ENCODE assay signal across 8 cellular contexts in genomic region chr17:81096741-81097133, GRCh38.
DNase-seq lines count a peak whose midpoint lies in the region; ATAC-seq and TF ChIP-seq lines count a peak whose summit lies in the region.

No MANE protein-coding gene starts in this region.

- ATAC-seq in HCT116 (no peak), HG02763 (IDR thresholded peaks at IDR 0.05; ENCODE audit: unreplicated experiment) (no peak), GM19324 (IDR thresholded peaks at IDR 0.05; ENCODE audit: low FRiP score, unreplicated experiment) (no peak), GM18519 (IDR thresholded peaks at IDR 0.05; ENCODE audit: low FRiP score, unreplicated experiment) (no peak)

- POLR2A ChIA-PET in HCT116 (lab: Charles Lee), result no interaction called here

- H3K4me3 ChIP-seq in HCT116 (replicated peaks in 1 of 2; ENCODE audit: low read depth in 1 of 2, low read length in 2 of 2) (peak overlapping the region in 1 of 2 experiments; percentile 53; a peak in 2 of 4 replicates), hepatocyte (no peak overlapping the region), skeletal muscle satellite cell (ENCODE audit: low read length) (peak overlapping the region; percentile 65)

- H3K9me2 ChIP-seq in HCT116 (ENCODE audit: insufficient read depth), result no peaks in the 10 kb centered on the region
- H3K9me2 ChIP-seq in hepatocyte (replicated peaks; ENCODE audit: insufficient read depth), result no peaks in the 10 kb centered on the region

- RAD21 ChIA-PET in HCT116 (lab: Charles Lee; ENCODE audit: low non-redundant PET in 1 of 2, low total read pairs in 2 of 2, uncharacterized antibody in 2 of 2, unreplicated experiment in 2 of 2), result interaction anchor here in 1 of 2 experiments (1.2 kb wide), 1 partner anchor 73 kb away, joined by 6 read pairs; no protein-coding TSS in a partner anchor

- H3K4me1 ChIP-seq in HCT116 (ENCODE audit: control insufficient read depth in 1 of 2, insufficient read depth in 2 of 2, low read length in 2 of 2) (peaks cover 71 to 85% of the 10 kb centered on the region in 2 experiments), hepatocyte (ENCODE audit: insufficient read depth) (peaks cover 52% of the 10 kb centered on the region), skeletal muscle satellite cell (ENCODE audit: control insufficient read depth, insufficient read depth, low read length) (peaks cover 46% of the 10 kb centered on the region)

- H3K9me3 Mint-ChIP-seq in activated T-helper 1 cell treated with anti-CD3 and anti-CD28 coated beads, Interleukin-12 subunit alpha, Interleukin-12 subunit beta, Interleukin-2, Interleukin-4 antibody, amounts not matched to agents 30 ng/mL and 10 ng/mL and 1 ng/mL, durations not matched to agents 14 hours and 24 hours and 36 hours, result no peaks in the 10 kb centered on the region

- H3K9me3 ChIP-seq in HCT116 (ENCODE audit: control insufficient read depth in 1 of 2, insufficient read depth in 1 of 2, low read depth in 1 of 2, low read length in 2 of 2) (no peaks in the 10 kb centered on the region), hepatocyte (ENCODE audit: low read depth) (no peaks in the 10 kb centered on the region), skeletal muscle satellite cell (replicated peaks; ENCODE audit: low read length) (no peaks in the 10 kb centered on the region)

- TF ChIP-seq CTCF in HCT116 (IDR thresholded peaks at IDR 0.05 in 2 of 3, conservative IDR thresholded peaks at IDR 0.05 in 1 of 3; ENCODE audit: borderline replicate concordance in 1 of 3, insufficient read depth in 1 of 3, low read depth in 2 of 3, low read length in 2 of 3), result no peak
- no peak for TF ChIP-seq CTCF in hepatocyte (IDR thresholded peaks at IDR 0.05; ENCODE audit: poor library complexity)

- no peak overlapping the region for H2AFZ ChIP-seq in HCT116 (ENCODE audit: low read depth, low read length, poor library complexity, severe bottlenecking)
- no peak overlapping the region for H2AFZ ChIP-seq in hepatocyte

- TF ChIP-seq RAD21 in HCT116 (IDR thresholded peaks at IDR 0.05; ENCODE audit: low read depth), result no peak

- peak overlapping the region; percentile 16 for H3K27ac Mint-ChIP-seq in activated T-helper 1 cell treated with anti-CD3 and anti-CD28 coated beads, Interleukin-12 subunit alpha, Interleukin-12 subunit beta, Interleukin-2, Interleukin-4 antibody, amounts not matched to agents 30 ng/mL and 10 ng/mL and 1 ng/mL, durations not matched to agents 14 hours and 24 hours and 36 hours

- H3K4me2 ChIP-seq in HCT116 (ENCODE audit: low read length), result peak overlapping the region; percentile 94
- peak overlapping the region; percentile 82 for H3K4me2 ChIP-seq in hepatocyte
- H3K4me2 ChIP-seq in skeletal muscle satellite cell (ENCODE audit: low read length), result peak overlapping the region; percentile 86

- WGBS in hepatocyte (ENCODE audit: low lambda C conversion rate, missing lambda C conversion rate), result 88% methylated on average over 7 of the region's 7 CpGs

- H4K20me1 ChIP-seq in HCT116 (ENCODE audit: insufficient read depth), result no peaks in the 10 kb centered on the region
- H4K20me1 ChIP-seq in hepatocyte (ENCODE audit: insufficient read depth, poor library complexity, severe bottlenecking), result no peaks in the 10 kb centered on the region

- CTCF ChIA-PET in HCT116 (lab: Charles Lee), result interaction anchor here (0.7 to 3.5 kb wide), 5 partner anchors 18 to 108 kb away, joined by 3 to 34 read pairs (median 4); no protein-coding TSS in a partner anchor

- intact Hi-C loops in HCT116 (cut with micrococcal nuclease), result no loop called here
- intact Hi-C loops in activated T-helper 1 cell treated with anti-CD3 and anti-CD28 coated beads, Interleukin-12 subunit alpha, Interleukin-12 subunit beta, Interleukin-2, Interleukin-4 antibody, amounts not matched to agents 30 ng/mL and 10 ng/mL and 1 ng/mL, durations not matched to agents 14 hours and 24 hours and 36 hours (cut with micrococcal nuclease), result no loop called here

- peaks cover 0 to 24% of the 10 kb centered on the region in 2 experiments; a peak in 2 of 4 replicates for H3K36me3 ChIP-seq in HCT116 (ENCODE audit: control insufficient read depth in 1 of 2, insufficient read depth in 2 of 2, low read length in 2 of 2)
- no peaks in the 10 kb centered on the region for H3K36me3 ChIP-seq in hepatocyte (replicated peaks; ENCODE audit: insufficient read depth, low read depth)
- H3K36me3 ChIP-seq in skeletal muscle satellite cell (ENCODE audit: insufficient read depth, low read length), result peaks cover 8% of the 10 kb centered on the region

- H3K79me2 ChIP-seq in HCT116 (ENCODE audit: insufficient read depth, low read length), result peaks cover 13% of the 10 kb centered on the region; the same call in 1 of the 2 replicates
- no peaks in the 10 kb centered on the region for H3K79me2 ChIP-seq in hepatocyte

- no TSS peak for BruUV-seq in HCT116 (replicated peaks; lab: Mats Ljungman, UMichigan)

- peaks cover 8% of the 10 kb centered on the region for H3K27me3 Mint-ChIP-seq in activated T-helper 1 cell treated with anti-CD3 and anti-CD28 coated beads, Interleukin-12 subunit alpha, Interleukin-12 subunit beta, Interleukin-2, Interleukin-4 antibody, amounts not matched to agents 30 ng/mL and 10 ng/mL and 1 ng/mL, durations not matched to agents 14 hours and 24 hours and 36 hours (ENCODE audit: insufficient read depth)

- DNase-seq in HCT116 (ENCODE audit: low read depth, low spot score) (no peak), hepatocyte (ENCODE audit: low spot score) (no peak)
- no peak for DNase-seq in activated T-helper 1 cell treated with anti-CD3 and anti-CD28 coated beads, Interleukin-12 subunit alpha, Interleukin-12 subunit beta, Interleukin-2, Interleukin-4 antibody, amounts not matched to agents 30 ng/mL and 10 ng/mL and 1 ng/mL, durations not matched to agents 14 hours and 24 hours and 36 hours (ENCODE audit: low spot score)
- no peak for DNase-seq in stimulated activated CD4-positive, alpha-beta T cell treated with anti-CD3 and anti-CD28 coated beads, Interleukin-4, amount 100 ng/mL, for 24 hours

- H3K9ac ChIP-seq in HCT116 (ENCODE audit: low read length) (peak overlapping the region; percentile 72), skeletal muscle satellite cell (ENCODE audit: low read depth, low read length) (peak overlapping the region; percentile 77)

- no peaks in the 10 kb centered on the region for H3K27me3 ChIP-seq in HCT116 (ENCODE audit: insufficient read depth, low read length)
- H3K27me3 ChIP-seq in hepatocyte, result no peaks in the 10 kb centered on the region
- no peaks in the 10 kb centered on the region for H3K27me3 ChIP-seq in skeletal muscle satellite cell (ENCODE audit: control insufficient read depth, insufficient read depth, low read length)

- no peak for TF ChIP-seq POLR2A in HCT116 (IDR thresholded peaks at IDR 0.05; ENCODE audit: borderline replicate concordance, extremely low read depth, insufficient read depth, insufficient read length)

- no peaks in the 10 kb centered on the region for H3K36me3 Mint-ChIP-seq in activated T-helper 1 cell treated with anti-CD3 and anti-CD28 coated beads, Interleukin-12 subunit alpha, Interleukin-12 subunit beta, Interleukin-2, Interleukin-4 antibody, amounts not matched to agents 30 ng/mL and 10 ng/mL and 1 ng/mL, durations not matched to agents 14 hours and 24 hours and 36 hours (ENCODE audit: low read depth)

- H3K27ac ChIP-seq in HCT116 (ENCODE audit: low read depth, low read length), result peak overlapping the region; percentile 95
- H3K27ac ChIP-seq in hepatocyte, result peak overlapping the region; percentile 60

- peaks cover 19% of the 10 kb centered on the region for H3K4me1 Mint-ChIP-seq in activated T-helper 1 cell treated with anti-CD3 and anti-CD28 coated beads, Interleukin-12 subunit alpha, Interleukin-12 subunit beta, Interleukin-2, Interleukin-4 antibody, amounts not matched to agents 30 ng/mL and 10 ng/mL and 1 ng/mL, durations not matched to agents 14 hours and 24 hours and 36 hours (ENCODE audit: low read depth)

- H3K4me3 Mint-ChIP-seq in activated T-helper 1 cell treated with anti-CD3 and anti-CD28 coated beads, Interleukin-12 subunit alpha, Interleukin-12 subunit beta, Interleukin-2, Interleukin-4 antibody, amounts not matched to agents 30 ng/mL and 10 ng/mL and 1 ng/mL, durations not matched to agents 14 hours and 24 hours and 36 hours, result no peak overlapping the region

TF ChIP-seq in HCT116, 20 proteins besides CTCF, POLR2A, EP300 and RAD21 (continues in another document):
- no peak for TF ChIP-seq MAX (IDR thresholded peaks at IDR 0.05)
- no peak for TF ChIP-seq ELF1 (IDR thresholded peaks at IDR 0.05; ENCODE audit: borderline replicate concordance, low read depth)
- no peak for TF ChIP-seq ZFX (IDR thresholded peaks at IDR 0.05)
- no peak for TF ChIP-seq EZH2 (IDR thresholded peaks at IDR 0.05)
- no peak for TF ChIP-seq TCF7L2 (IDR thresholded peaks at IDR 0.05; ENCODE audit: borderline replicate concordance, extremely low read depth, insufficient read depth, insufficient read length)
- TF ChIP-seq YY1 (IDR thresholded peaks at IDR 0.05; ENCODE audit: extremely low read depth, insufficient replicate concordance, low read depth, low read length), result no peak
- TF ChIP-seq SRF (IDR thresholded peaks at IDR 0.05; ENCODE audit: low read depth), result no peak
- TF ChIP-seq POLR2AphosphoS5 (IDR thresholded peaks at IDR 0.05; ENCODE audit: low read depth, low read length), result no peak
- TF ChIP-seq EZH2phosphoT487 (IDR thresholded peaks at IDR 0.05; ENCODE audit: borderline replicate concordance), result no peak
- no peak for TF ChIP-seq EGR1 (IDR thresholded peaks at IDR 0.05; ENCODE audit: low read depth)
- TF ChIP-seq SIN3A (IDR thresholded peaks at IDR 0.05; ENCODE audit: low read depth), result no peak
- TF ChIP-seq ZBTB33 (IDR thresholded peaks at IDR 0.05; ENCODE audit: extremely low read depth, insufficient replicate concordance, low read length), result no peak
- no peak for TF ChIP-seq CEBPB (IDR thresholded peaks at IDR 0.05; ENCODE audit: low read depth)
